ENCODE assay signal across 17 cellular contexts in the genomic region with DNA sequence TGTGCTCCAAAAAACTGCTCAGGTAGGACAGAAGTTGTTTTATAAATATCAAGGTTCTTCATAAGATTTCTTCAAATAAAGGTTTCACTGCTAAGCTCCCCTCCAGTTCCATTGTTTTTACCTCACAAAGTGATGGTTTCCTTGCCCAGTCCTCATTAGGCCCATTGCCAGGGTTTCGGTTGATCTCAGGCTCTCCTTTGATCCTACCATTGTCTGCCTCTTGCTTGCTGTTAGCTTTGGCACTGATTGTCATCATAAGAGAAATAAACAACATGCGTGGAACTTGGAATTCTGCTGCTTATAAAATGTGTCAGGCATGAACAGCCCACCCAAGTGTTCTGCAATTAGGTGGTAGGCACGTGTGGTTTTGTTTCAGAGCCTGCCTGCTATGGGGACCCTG.
DNase-seq lines count a peak whose midpoint lies in the region; TF ChIP-seq lines count a peak whose summit lies in the region.
"Had no signal": no experiment of that assay in that cellular context is flagged by ENCODE, and none has a peak within 500 bp of the region (broad histone marks: within the 10 kb centered on the region; RNA-seq: fewer than 3 reads in every experiment).

No MANE protein-coding gene starts in this region.

- peaks cover 52% of the 10 kb centered on the region for H3K4me1 ChIP-seq in BLaER1
- H3K4me1 ChIP-seq: A549 had no signal

- in situ Hi-C loops in astrocyte of the spinal cord (cut with HindIII; ENCODE audit: low sequenced_read_pairs) = no loop called here

- DNase-seq in Daoy (ENCODE audit: low read depth) (peak; percentile 34), NCI-H2029 treated with DMSO at 0.1 percent for 48 hours (lab: John Stamatoyannopoulos, UW) (peak; percentile 74), astrocyte of the spinal cord (ENCODE audit: low read depth, low spot score) (peak; percentile 17), GDM1 (lab: John Stamatoyannopoulos, UW) (no peak), HK-2 (ENCODE audit: unreplicated experiment) (no peak), GM19238 (ENCODE audit: insufficient read length, low spot score) (no peak)
- no peak for DNase-seq in activated CD4-positive, alpha-beta T cell treated with anti-CD3 and anti-CD28 coated beads, Interleukin-2, amount 50 U/mL, for 4 hours
- DNase-seq: KG1; NCI-H1694; NCI-H2171; NCI-H510A; NK-92 treated with Interleukin-12 subunit alpha and Interleukin-12 subunit beta, amount 100 ng/mL, for 24 hours; SHP77; T-helper 2 cell had no signal

- no peaks in the 10 kb centered on the region for H4K20me1 ChIP-seq in BLaER1

- H3K36me3 ChIP-seq in BLaER1 = no peaks in the 10 kb centered on the region

- no peaks in the 10 kb centered on the region for H3K27me3 ChIP-seq in BLaER1

- no peak for TF ChIP-seq CTCF in astrocyte of the spinal cord (IDR thresholded peaks at IDR 0.05; ENCODE audit: low read depth, low read length)

- H3K27ac ChIP-seq in BLaER1 = no peak overlapping the region
- H3K27ac ChIP-seq: A549 had no signal

- H3K4me3 ChIP-seq in BLaER1 = no peak overlapping the region
- H3K4me3 ChIP-seq in astrocyte of the spinal cord (ENCODE audit: low read depth, low read length) = no peak overlapping the region
- H3K4me3 ChIP-seq: A549, GM23338 had no signal

- no peak overlapping the region for H3K9ac ChIP-seq in BLaER1

- H3K9me3 ChIP-seq in BLaER1 = no peaks in the 10 kb centered on the region
- H3K9me3 ChIP-seq: A549 had no signal

- H3K4me2 ChIP-seq in BLaER1 = peak overlapping the region; percentile 75
- H3K4me2 ChIP-seq: A549, GM23338 had no signal

Comparison
In these comparisons a context has a peak if more than half of its experiments do, and no peak if none do; other contexts are left out.
1. DNase-seq: peak in Daoy (single experiment), NCI-H2029 treated with DMSO at 0.1 percent for 48 hours (single experiment) and astrocyte of the spinal cord (single experiment); none in activated CD4-positive, alpha-beta T cell treated with anti-CD3 and anti-CD28 coated beads, Interleukin-2, amount 50 U/mL, for 4 hours (0 of 2), GDM1 (single experiment), HK-2 (single experiment) and GM19238 (single experiment).